Comparison of ENCODE assay signal across 1 cellular context in genomic region chr16:15954814-15955151, GRCh38.
A peak's percentile ranks its signal among the peaks of the same experiment; 100 is the strongest.
TF ChIP-seq lines count a peak whose summit lies in the region.

No MANE protein-coding gene starts in this region.

TF ChIP-seq in HepG2, 621 proteins besides CTCF, POLR2A, EP300 and RAD21 (continued from another document):
- TF ChIP-seq, protein P1, sequence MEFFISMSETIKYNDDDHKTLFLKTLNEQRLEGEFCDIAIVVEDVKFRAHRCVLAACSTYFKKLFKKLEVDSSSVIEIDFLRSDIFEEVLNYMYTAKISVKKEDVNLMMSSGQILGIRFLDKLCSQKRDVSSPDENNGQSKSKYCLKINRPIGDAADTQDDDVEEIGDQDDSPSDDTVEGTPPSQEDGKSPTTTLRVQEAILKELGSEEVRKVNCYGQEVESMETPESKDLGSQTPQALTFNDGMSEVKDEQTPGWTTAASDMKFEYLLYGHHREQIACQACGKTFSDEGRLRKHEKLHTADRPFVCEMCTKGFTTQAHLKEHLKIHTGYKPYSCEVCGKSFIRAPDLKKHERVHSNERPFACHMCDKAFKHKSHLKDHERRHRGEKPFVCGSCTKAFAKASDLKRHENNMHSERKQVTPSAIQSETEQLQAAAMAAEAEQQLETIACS (CRISPR knock-in tag; IDR thresholded peaks at IDR 0.05) = no peak
- TF ChIP-seq PAXIP1 (CRISPR knock-in tag; conservative IDR thresholded peaks at IDR 0.05) (no peak), ZBTB38 (CRISPR knock-in tag; IDR thresholded peaks at IDR 0.05) (0 out of 2 replicates have a peak, but pooled peaks have one; percentile 24), NRL (CRISPR knock-in tag; IDR thresholded peaks at IDR 0.05; ENCODE audit: borderline replicate concordance) (0 out of 2 replicates have a peak, but pooled peaks have one; percentile 1), KLF6 (CRISPR knock-in tag; IDR thresholded peaks at IDR 0.05) (no peak), HMGA1 (CRISPR knock-in tag; conservative IDR thresholded peaks at IDR 0.05) (no peak), ZNF264 (CRISPR knock-in tag; IDR thresholded peaks at IDR 0.05) (no peak)
